In the genomic region with DNA sequence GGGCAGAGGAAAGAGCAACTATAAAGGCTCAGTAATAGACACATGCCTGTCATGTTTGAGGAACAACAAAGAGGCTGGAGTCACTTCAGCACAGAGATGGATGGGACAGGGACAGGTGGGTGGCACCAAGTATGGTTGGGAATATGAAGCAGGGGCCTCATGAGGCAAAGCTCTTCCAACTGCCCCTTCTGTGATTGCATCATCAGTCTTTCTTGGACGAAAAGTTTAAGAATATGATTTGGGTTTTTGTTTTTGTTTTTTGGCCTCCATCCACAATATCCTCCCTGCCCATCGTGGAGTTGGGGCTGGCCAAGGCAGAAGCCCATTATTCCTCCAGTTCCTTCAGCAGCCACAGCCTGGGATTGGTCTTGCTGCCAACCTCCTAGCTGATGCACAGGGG, we compare ENCODE assay signal across 35 cellular contexts. TPM values are rescaled to one million over a fixed set of nuclear protein-coding genes. Genes with fewer than 3 reads are reported as not detected.
"Had no signal": no experiment of that assay in that cellular context is flagged by ENCODE, and none has a peak within 500 bp of the region (broad histone marks: within the 10 kb centered on the region; RNA-seq: fewer than 3 reads in every experiment).

No MANE protein-coding gene starts in this region.

- ATAC-seq: naive thymus-derived CD4-positive, alpha-beta T cell; natural killer cell; psoas muscle; right cardiac atrium; sciatic nerve; stimulated activated memory B cell treated with anti-CD40 and anti-IgM and Interleukin-4, amounts not matched to agents 10 μg/mL and 1 μg/mL and 100 μg/mL, for 72 hours; stimulated activated naive CD8-positive, alpha-beta T cell treated with anti-CD3 and anti-CD28 coated beads, Interleukin-15, amount 100 ng/mL, for 72 hours; stimulated activated naive CD8-positive, alpha-beta T cell treated with anti-CD3 and anti-CD28 coated beads, Interleukin-15, Interleukin-2, amounts not matched to agents 100 U/mL and 50 U/mL, for 24 hours; upper lobe of right lung had no signal

- H3K4me3 ChIP-seq: neural progenitor cell, ovary, psoas muscle, skin epidermis, smooth muscle cell, spleen, suprapubic skin, testis, tibial artery, transverse colon, upper lobe of right lung, uterus had no signal

- H3K27me3 ChIP-seq: neural progenitor cell, ovary, suprapubic skin, testis, tibial artery, transverse colon, upper lobe of right lung, uterus had no signal

- H3K4me2 ChIP-seq: neural progenitor cell, smooth muscle cell had no signal

- H2AFZ ChIP-seq: neural progenitor cell, parathyroid adenoma had no signal

- DNase-seq: naive thymus-derived CD4-positive, alpha-beta T cell; natural killer cell; occipital lobe; ovary; posterior cingulate gyrus; psoas muscle; right cardiac atrium; spleen; stimulated activated CD4-positive, alpha-beta T cell treated with anti-CD3 and anti-CD28 coated beads, Interleukin-12 subunit alpha, Interleukin-12 subunit beta, amount 100 ng/mL, for 4 hours; stimulated activated CD4-positive, alpha-beta T cell treated with anti-CD3 and anti-CD28 coated beads, Interleukin-1b, Interleukin-23, amount 100 ng/mL, for 48 hours; stimulated activated CD4-positive, alpha-beta T cell treated with anti-CD3 and anti-CD28 coated beads, Interleukin-4, amount 100 ng/mL, for 1 hour; stimulated activated CD4-positive, alpha-beta T cell treated with anti-CD3 and anti-CD28 coated beads, Interleukin-4, amount 100 ng/mL, for 4 hours; stimulated activated CD8-positive, alpha-beta memory T cell treated with anti-CD3 and anti-CD28 coated beads, Interleukin-4, amount 100 ng/mL, for 48 hours; stimulated activated naive CD4-positive, alpha-beta T cell; stimulated activated naive CD8-positive, alpha-beta T cell treated with anti-CD3 and anti-CD28 coated beads, Interleukin-15, amount 100 ng/mL, for 72 hours; stimulated activated naive CD8-positive, alpha-beta T cell treated with anti-CD3 and anti-CD28 coated beads, Interleukin-15, Interleukin-2, amounts not matched to agents 100 U/mL and 50 U/mL, for 24 hours; substantia nigra; testis; tibial artery; transverse colon; upper lobe of right lung; uterus had no signal

- H3K4me1 ChIP-seq: neural progenitor cell, parathyroid adenoma, psoas muscle, spleen, suprapubic skin, testis, tibial artery, transverse colon, upper lobe of right lung, uterus had no signal

- H3K79me2 ChIP-seq: parathyroid adenoma had no signal

- H3K36me3 ChIP-seq: neural progenitor cell, ovary, spleen, suprapubic skin, tibial artery, transverse colon, upper lobe of right lung, uterus had no signal

- H3K27ac ChIP-seq: neural progenitor cell, ovary, parathyroid adenoma, psoas muscle, skin epidermis, spleen, suprapubic skin, testis, tibial artery, transverse colon, upper lobe of right lung, uterus had no signal

- H3K9ac ChIP-seq: neural progenitor cell, parathyroid adenoma had no signal

- H3K9me3 ChIP-seq: ovary, psoas muscle, spleen, suprapubic skin, testis, tibial artery, transverse colon, upper lobe of right lung, uterus had no signal

RNA-seq across cellular contexts. Expression of a gene that starts 34.4 kb away (rescaled TPM):
- total RNA-seq: naive thymus-derived CD4-positive, alpha-beta T cell; natural killer cell; occipital lobe; osteoblast; ovary; progenitor cell of endocrine pancreas; psoas muscle; renal cortical epithelial cell; right cardiac atrium; sciatic nerve; smooth muscle cell; spleen; suprapubic skin; transverse colon; upper lobe of right lung; urinary bladder; uterus had no signal
- polyA plus RNA-seq: naive thymus-derived CD4-positive, alpha-beta T cell; neural cell; ovary; psoas muscle; right cardiac atrium; smooth muscle cell; urinary bladder had no signal

RNA-seq across cellular contexts. Expression of a gene that starts 34.7 kb away (rescaled TPM):
- total RNA-seq: naive thymus-derived CD4-positive, alpha-beta T cell; natural killer cell; occipital lobe; osteoblast; progenitor cell of endocrine pancreas; psoas muscle; renal cortical epithelial cell; right cardiac atrium; sciatic nerve; smooth muscle cell; spleen; suprapubic skin; transverse colon; upper lobe of right lung; urinary bladder; uterus had no signal
- polyA plus RNA-seq: naive thymus-derived CD4-positive, alpha-beta T cell; neural cell; ovary; psoas muscle; right cardiac atrium; smooth muscle cell; spleen; thymus; urinary bladder had no signal

RNA-seq across cellular contexts. Expression of a gene that starts 56.3 kb away (rescaled TPM):
- total RNA-seq: naive thymus-derived CD4-positive, alpha-beta T cell; natural killer cell; occipital lobe; osteoblast; ovary; progenitor cell of endocrine pancreas; psoas muscle; renal cortical epithelial cell; right cardiac atrium; sciatic nerve; smooth muscle cell; spleen; suprapubic skin; testis; transverse colon; upper lobe of right lung; urinary bladder; uterus had no signal
- polyA plus RNA-seq: naive thymus-derived CD4-positive, alpha-beta T cell; neural cell; ovary; psoas muscle; right cardiac atrium; smooth muscle cell; spleen; thymus; urinary bladder had no signal
